1 cellular context compared by ENCODE assay signal in the genomic region with DNA sequence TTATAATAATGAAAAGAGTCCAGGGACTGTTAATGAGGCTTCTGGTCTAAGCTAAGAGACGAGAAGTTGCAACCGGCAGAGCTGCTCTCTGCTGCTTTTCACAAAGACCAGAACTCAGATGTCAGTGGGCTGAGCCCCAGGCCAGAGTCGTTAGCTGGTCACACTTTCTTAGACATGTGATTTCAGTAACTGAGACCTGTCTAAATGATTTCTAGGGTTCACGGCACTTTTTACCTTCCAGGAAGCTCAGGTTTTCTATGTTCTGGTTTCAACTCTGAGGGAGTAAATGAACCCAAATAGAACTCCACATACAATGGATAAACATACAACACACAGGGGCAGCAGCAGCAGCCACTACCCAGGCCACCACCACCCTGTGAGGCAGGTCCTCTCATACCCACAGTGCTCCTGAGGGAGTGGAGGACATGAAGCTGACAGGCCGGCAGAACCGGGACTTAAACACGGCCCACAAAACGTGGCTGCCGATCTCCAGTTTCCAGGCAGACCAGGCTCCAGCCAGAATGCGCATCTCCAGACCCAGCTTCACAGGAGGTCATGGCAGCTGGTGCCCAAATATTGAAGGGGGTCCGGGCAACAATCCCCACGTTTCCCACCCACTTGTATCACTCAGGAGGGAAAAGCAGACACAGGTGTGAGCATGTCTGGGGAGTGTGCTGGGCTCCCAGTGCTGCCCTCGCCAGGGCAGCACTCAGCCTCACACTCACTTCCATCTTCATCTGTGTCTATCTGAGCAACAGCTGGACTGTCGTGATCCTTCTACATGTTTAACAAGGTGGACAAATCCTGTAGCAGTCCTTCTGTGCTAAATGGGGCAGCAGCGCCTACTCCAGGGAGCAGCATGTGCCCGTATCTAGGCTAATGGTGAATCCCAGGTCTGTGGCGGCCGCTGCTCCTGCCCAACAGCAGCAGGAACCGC.
TF ChIP-seq lines count a peak whose summit lies in the region.

No MANE protein-coding gene starts in this region.

TF ChIP-seq in HCT116, 20 proteins besides CTCF, POLR2A, EP300 and RAD21 (continued from another document):
- TF ChIP-seq, protein P1, sequence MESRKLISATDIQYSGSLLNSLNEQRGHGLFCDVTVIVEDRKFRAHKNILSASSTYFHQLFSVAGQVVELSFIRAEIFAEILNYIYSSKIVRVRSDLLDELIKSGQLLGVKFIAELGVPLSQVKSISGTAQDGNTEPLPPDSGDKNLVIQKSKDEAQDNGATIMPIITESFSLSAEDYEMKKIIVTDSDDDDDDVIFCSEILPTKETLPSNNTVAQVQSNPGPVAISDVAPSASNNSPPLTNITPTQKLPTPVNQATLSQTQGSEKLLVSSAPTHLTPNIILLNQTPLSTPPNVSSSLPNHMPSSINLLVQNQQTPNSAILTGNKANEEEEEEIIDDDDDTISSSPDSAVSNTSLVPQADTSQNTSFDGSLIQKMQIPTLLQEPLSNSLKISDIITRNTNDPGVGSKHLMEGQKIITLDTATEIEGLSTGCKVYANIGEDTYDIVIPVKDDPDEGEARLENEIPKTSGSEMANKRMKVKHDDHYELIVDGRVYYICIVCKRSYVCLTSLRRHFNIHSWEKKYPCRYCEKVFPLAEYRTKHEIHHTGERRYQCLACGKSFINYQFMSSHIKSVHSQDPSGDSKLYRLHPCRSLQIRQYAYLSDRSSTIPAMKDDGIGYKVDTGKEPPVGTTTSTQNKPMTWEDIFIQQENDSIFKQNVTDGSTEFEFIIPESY (IDR thresholded peaks at IDR 0.05; ENCODE audit: extremely low read depth, insufficient replicate concordance, low read length), result no peak
- TF ChIP-seq SP1 (IDR thresholded peaks at IDR 0.05; ENCODE audit: low read depth), result no peak
- no peak for TF ChIP-seq ELF1 (IDR thresholded peaks at IDR 0.05; ENCODE audit: borderline replicate concordance, low read depth)
- TF ChIP-seq FOSL1 (IDR thresholded peaks at IDR 0.05; ENCODE audit: low read depth), result no peak
- no peak for TF ChIP-seq ZNF274 (IDR thresholded peaks at IDR 0.05; ENCODE audit: low read depth, low read length)
- no peak for TF ChIP-seq EZH2phosphoT487 (IDR thresholded peaks at IDR 0.05; ENCODE audit: borderline replicate concordance)
- TF ChIP-seq CEBPB (IDR thresholded peaks at IDR 0.05; ENCODE audit: low read depth), result no peak
- TF ChIP-seq, protein P2, sequence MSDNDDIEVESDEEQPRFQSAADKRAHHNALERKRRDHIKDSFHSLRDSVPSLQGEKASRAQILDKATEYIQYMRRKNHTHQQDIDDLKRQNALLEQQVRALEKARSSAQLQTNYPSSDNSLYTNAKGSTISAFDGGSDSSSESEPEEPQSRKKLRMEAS (IDR thresholded peaks at IDR 0.05), result no peak
- TF ChIP-seq SRF (IDR thresholded peaks at IDR 0.05; ENCODE audit: low read depth), result no peak
- TF ChIP-seq CBX3 (IDR thresholded peaks at IDR 0.05; ENCODE audit: low read depth), result no peak
- TF ChIP-seq POLR2AphosphoS5 (IDR thresholded peaks at IDR 0.05; ENCODE audit: low read depth, low read length), result no peak
- TF ChIP-seq, protein P3, sequence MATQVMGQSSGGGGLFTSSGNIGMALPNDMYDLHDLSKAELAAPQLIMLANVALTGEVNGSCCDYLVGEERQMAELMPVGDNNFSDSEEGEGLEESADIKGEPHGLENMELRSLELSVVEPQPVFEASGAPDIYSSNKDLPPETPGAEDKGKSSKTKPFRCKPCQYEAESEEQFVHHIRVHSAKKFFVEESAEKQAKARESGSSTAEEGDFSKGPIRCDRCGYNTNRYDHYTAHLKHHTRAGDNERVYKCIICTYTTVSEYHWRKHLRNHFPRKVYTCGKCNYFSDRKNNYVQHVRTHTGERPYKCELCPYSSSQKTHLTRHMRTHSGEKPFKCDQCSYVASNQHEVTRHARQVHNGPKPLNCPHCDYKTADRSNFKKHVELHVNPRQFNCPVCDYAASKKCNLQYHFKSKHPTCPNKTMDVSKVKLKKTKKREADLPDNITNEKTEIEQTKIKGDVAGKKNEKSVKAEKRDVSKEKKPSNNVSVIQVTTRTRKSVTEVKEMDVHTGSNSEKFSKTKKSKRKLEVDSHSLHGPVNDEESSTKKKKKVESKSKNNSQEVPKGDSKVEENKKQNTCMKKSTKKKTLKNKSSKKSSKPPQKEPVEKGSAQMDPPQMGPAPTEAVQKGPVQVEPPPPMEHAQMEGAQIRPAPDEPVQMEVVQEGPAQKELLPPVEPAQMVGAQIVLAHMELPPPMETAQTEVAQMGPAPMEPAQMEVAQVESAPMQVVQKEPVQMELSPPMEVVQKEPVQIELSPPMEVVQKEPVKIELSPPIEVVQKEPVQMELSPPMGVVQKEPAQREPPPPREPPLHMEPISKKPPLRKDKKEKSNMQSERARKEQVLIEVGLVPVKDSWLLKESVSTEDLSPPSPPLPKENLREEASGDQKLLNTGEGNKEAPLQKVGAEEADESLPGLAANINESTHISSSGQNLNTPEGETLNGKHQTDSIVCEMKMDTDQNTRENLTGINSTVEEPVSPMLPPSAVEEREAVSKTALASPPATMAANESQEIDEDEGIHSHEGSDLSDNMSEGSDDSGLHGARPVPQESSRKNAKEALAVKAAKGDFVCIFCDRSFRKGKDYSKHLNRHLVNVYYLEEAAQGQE (IDR thresholded peaks at IDR 0.05; ENCODE audit: low read depth), result no peak
- no peak for TF ChIP-seq ZFX (IDR thresholded peaks at IDR 0.05)
- TF ChIP-seq, protein P4, sequence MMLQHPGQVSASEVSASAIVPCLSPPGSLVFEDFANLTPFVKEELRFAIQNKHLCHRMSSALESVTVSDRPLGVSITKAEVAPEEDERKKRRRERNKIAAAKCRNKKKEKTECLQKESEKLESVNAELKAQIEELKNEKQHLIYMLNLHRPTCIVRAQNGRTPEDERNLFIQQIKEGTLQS (IDR thresholded peaks at IDR 0.05), result no peak
- TF ChIP-seq EZH2 (IDR thresholded peaks at IDR 0.05), result no peak
TF ChIP-seq in HCT116: peak in this region for 0.
